Comparison of ENCODE assay signal across 19 cellular contexts in the genomic region with DNA sequence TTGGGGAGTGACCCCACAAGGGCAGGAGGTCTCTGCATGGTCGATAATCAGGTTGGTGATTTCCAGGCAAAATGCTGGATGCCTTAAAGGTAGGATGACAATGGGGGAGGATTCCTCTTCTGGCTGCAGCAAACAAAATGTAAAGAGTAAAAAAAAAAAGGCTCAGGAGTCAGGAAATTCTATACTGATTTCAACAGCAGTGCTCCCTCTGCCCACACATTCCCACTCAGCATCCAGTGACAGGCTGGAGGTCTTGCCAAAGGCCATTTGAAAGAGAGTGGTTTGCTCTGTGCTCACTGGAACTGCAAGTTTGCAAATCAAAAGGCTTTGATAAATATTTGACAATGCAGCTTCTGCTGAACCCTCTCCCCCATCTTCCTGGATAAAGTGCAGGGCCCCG.
A peak's percentile ranks its signal among the peaks of the same experiment; 100 is the strongest.
DNase-seq lines count a peak whose midpoint lies in the region; ATAC-seq, FAIRE-seq and TF ChIP-seq lines count a peak whose summit lies in the region.
"Had no signal": no experiment of that assay in that cellular context is flagged by ENCODE, and none has a peak within 500 bp of the region (broad histone marks: within the 10 kb centered on the region; RNA-seq: fewer than 3 reads in every experiment).

No MANE protein-coding gene starts in this region.

- no peak overlapping the region for H3K27ac ChIP-seq in astrocyte (ENCODE audit: low read depth, low read length)
- no peak overlapping the region for H3K27ac ChIP-seq in Peyer's patch

- no peak overlapping the region for H3K9ac ChIP-seq in astrocyte (ENCODE audit: low read length)

- H3K27me3 ChIP-seq in astrocyte (ENCODE audit: insufficient read depth, low read length): no peaks in the 10 kb centered on the region
- H3K27me3 ChIP-seq in Peyer's patch: no peaks in the 10 kb centered on the region

- no peaks in the 10 kb centered on the region for H3K79me2 ChIP-seq in astrocyte (ENCODE audit: insufficient read depth, low read length)

- no peaks in the 10 kb centered on the region for H3K36me3 ChIP-seq in astrocyte (ENCODE audit: insufficient read depth, low read length)
- no peaks in the 10 kb centered on the region for H3K36me3 ChIP-seq in Peyer's patch

- ATAC-seq in HG02571 (IDR thresholded peaks at IDR 0.05; ENCODE audit: unreplicated experiment): no peak
- ATAC-seq: GM12878 had no signal

- no peak for FAIRE-seq in astrocyte (lab: Jason Lieb, UNC)
- FAIRE-seq: GM12878, GM18507, RCC 7860 had no signal

- peaks cover 3% of the 10 kb centered on the region for H3K27me3 Mint-ChIP-seq in astrocyte (ENCODE audit: low read depth, unreplicated experiment)

- H3K4me2 ChIP-seq in astrocyte (ENCODE audit: low read length): peak overlapping the region; percentile 0

- H3K9me3 Mint-ChIP-seq in astrocyte (ENCODE audit: unreplicated experiment): peaks cover 2% of the 10 kb centered on the region
- H3K9me3 Mint-ChIP-seq: CD4-positive, CD25-positive, alpha-beta regulatory T cell had no signal

- no peaks in the 10 kb centered on the region for H3K9me3 ChIP-seq in astrocyte (ENCODE audit: insufficient read depth, low read depth, low read length)
- H3K9me3 ChIP-seq in Peyer's patch: no peaks in the 10 kb centered on the region

- H3K4me1 Mint-ChIP-seq in astrocyte (ENCODE audit: low read depth, unreplicated experiment): peaks cover 8% of the 10 kb centered on the region
- H3K4me1 Mint-ChIP-seq: CD4-positive, CD25-positive, alpha-beta regulatory T cell had no signal

- no peak for TF ChIP-seq CTCF in astrocyte (IDR thresholded peaks at IDR 0.05; ENCODE audit: insufficient read depth, low read depth, low read length)
- TF ChIP-seq CTCF in Peyer's patch (IDR thresholded peaks at IDR 0.05): no peak

- H3K4me1 ChIP-seq in astrocyte (ENCODE audit: insufficient read depth, low read length) (peaks cover 11% of the 10 kb centered on the region), Peyer's patch (no peaks in the 10 kb centered on the region)

- H3K4me3 ChIP-seq in astrocyte (ENCODE audit: insufficient read depth, low read depth, low read length) (no peak overlapping the region), skeletal muscle cell (ENCODE audit: low read depth, low read length) (no peak overlapping the region), Peyer's patch (no peak overlapping the region)
- H3K4me3 ChIP-seq: GM12878 had no signal

- H3K36me3 Mint-ChIP-seq in astrocyte (ENCODE audit: low read depth, unreplicated experiment): no peaks in the 10 kb centered on the region
- H3K36me3 Mint-ChIP-seq: CD4-positive, CD25-positive, alpha-beta regulatory T cell had no signal

- H3K4me3 Mint-ChIP-seq in astrocyte (ENCODE audit: unreplicated experiment): no peak overlapping the region
- H3K4me3 Mint-ChIP-seq: CD4-positive, CD25-positive, alpha-beta regulatory T cell had no signal

- no peak overlapping the region for H3K27ac Mint-ChIP-seq in astrocyte (ENCODE audit: unreplicated experiment)

- no peak overlapping the region for H2AFZ ChIP-seq in astrocyte (ENCODE audit: low read depth, low read length)

- H4K20me1 ChIP-seq in astrocyte (ENCODE audit: insufficient read depth, low read length): no peaks in the 10 kb centered on the region

- no peak for TF ChIP-seq POLR2A in Peyer's patch (IDR thresholded peaks at IDR 0.05)

- peak; percentile 31 for DNase-seq in EH (ENCODE audit: low read depth)
- DNase-seq in astrocyte (ENCODE audit: low read depth): no peak
- DNase-seq in left kidney (ENCODE audit: low read depth, low spot score): peak; percentile 90
- DNase-seq in skeletal muscle cell (ENCODE audit: low read depth): peak; percentile 56
- no peak for DNase-seq in Peyer's patch
- DNase-seq in KG1 (lab: John Stamatoyannopoulos, UW): no peak
- DNase-seq: Calu3; CD4-positive, CD25-positive, alpha-beta regulatory T cell; Karpas-422; MM.1S; NCI-H1105; NCI-H1694 treated with DMSO at 0.1 percent for 48 hours; NCI-H446 treated with DMSO at 0.1 percent for 48 hours; NCI-H82; SHP77 had no signal

Comparison
In these comparisons a context has a peak if more than half of its experiments do, and no peak if none do; other contexts are left out.
1. DNase-seq: peak in EH (single experiment), left kidney (single experiment) and skeletal muscle cell (single experiment); none in astrocyte (single experiment), Peyer's patch (0 of 3) and KG1 (single experiment).